16 cellular contexts compared by ENCODE assay signal in the genomic region with DNA sequence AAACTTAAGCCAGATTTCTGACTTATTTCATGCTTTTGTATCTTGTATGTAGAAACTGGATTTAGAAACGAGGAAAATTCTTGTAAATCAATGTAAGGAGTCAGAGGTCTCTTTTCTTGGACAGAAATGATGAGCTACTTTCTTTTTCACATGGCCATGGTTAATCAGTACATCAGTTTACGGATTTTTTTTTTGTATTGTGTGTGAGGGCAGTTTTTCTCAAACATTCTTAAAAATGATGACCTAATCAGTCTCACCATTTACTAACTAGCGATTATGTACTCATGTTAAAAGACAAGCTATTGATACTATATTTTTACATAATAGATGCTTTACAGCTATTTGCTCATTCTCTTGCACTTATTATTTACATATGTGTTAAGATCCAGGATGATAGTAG.
DNase-seq lines count a peak whose midpoint lies in the region; ATAC-seq, FAIRE-seq and TF ChIP-seq lines count a peak whose summit lies in the region.
"Had no signal": no experiment of that assay in that cellular context is flagged by ENCODE, and none has a peak within 500 bp of the region (broad histone marks: within the 10 kb centered on the region; RNA-seq: fewer than 3 reads in every experiment).

No MANE protein-coding gene starts in this region.

- H3K9me3 ChIP-seq in HepG2 (ENCODE audit: low read length) = no peaks in the 10 kb centered on the region
- H3K9me3 ChIP-seq in right lobe of liver = no peaks in the 10 kb centered on the region
- H3K9me3 ChIP-seq in esophagus muscularis mucosa = no peaks in the 10 kb centered on the region
- H3K9me3 ChIP-seq: BLaER1 had no signal

- peaks cover 2% of the 10 kb centered on the region for H3K27me3 Mint-ChIP-seq in glutamatergic neuron (ENCODE audit: unreplicated experiment)
- peaks cover 3% of the 10 kb centered on the region for H3K27me3 Mint-ChIP-seq in activated CD8-positive, alpha-beta T cell treated with anti-CD3 and anti-CD28 coated beads, Interleukin-2, amount 10 ng/mL, durations not matched to agents 7 days and 5 days (ENCODE audit: low read depth)

- no TSS peak for BruUV-seq in HepG2 (replicated peaks; lab: Mats Ljungman, UMichigan)

- peak overlapping the region; percentile 95 for H3K27ac Mint-ChIP-seq in glutamatergic neuron (ENCODE audit: unreplicated experiment)
- H3K27ac Mint-ChIP-seq in activated CD8-positive, alpha-beta T cell treated with anti-CD3 and anti-CD28 coated beads, Interleukin-2, amount 10 ng/mL, durations not matched to agents 7 days and 5 days = no peak overlapping the region
- H3K27ac Mint-ChIP-seq: CD14-positive monocyte; CD4-positive, alpha-beta memory T cell; H9 had no signal

- POLR2A ChIA-PET in HepG2 (lab: Yijun Ruan, JAX) = no interaction called here
- POLR2A ChIA-PET in activated CD8-positive, alpha-beta T cell treated with anti-CD3 and anti-CD28 coated beads, Interleukin-2, amount 10 ng/mL, durations not matched to agents 7 days and 5 days (lab: Charles Lee) = no interaction called here

- in situ Hi-C loops in HepG2 (cut with HindIII; ENCODE audit: extremely low pct_ligation_motif_present, low pct_unique_long_range_greater_than_20kb) = no loop called here

- H3K4me1 ChIP-seq in HepG2 (ENCODE audit: insufficient read depth, low read length) = no peaks in the 10 kb centered on the region
- H3K4me1 ChIP-seq in right lobe of liver = no peaks in the 10 kb centered on the region
- no peaks in the 10 kb centered on the region for H3K4me1 ChIP-seq in esophagus muscularis mucosa
- H3K4me1 ChIP-seq: BLaER1 had no signal

- H3K27ac ChIP-seq in HepG2 (ENCODE audit: extremely low read length, insufficient read depth, low read length) (no peak overlapping the region), right lobe of liver (no peak overlapping the region), esophagus muscularis mucosa (replicated peaks in 1 of 4) (no peak overlapping the region)
- H3K27ac ChIP-seq: 22Rv1, BLaER1 had no signal

- no peak overlapping the region for H3K4me2 ChIP-seq in HepG2 (ENCODE audit: low read depth, low read length)
- H3K4me2 ChIP-seq: BLaER1 had no signal

- H3K36me3 Mint-ChIP-seq in glutamatergic neuron (ENCODE audit: unreplicated experiment) = no peaks in the 10 kb centered on the region
- H3K36me3 Mint-ChIP-seq in activated CD8-positive, alpha-beta T cell treated with anti-CD3 and anti-CD28 coated beads, Interleukin-2, amount 10 ng/mL, durations not matched to agents 7 days and 5 days (ENCODE audit: low read depth) = no peaks in the 10 kb centered on the region
- H3K36me3 Mint-ChIP-seq: CD14-positive monocyte; CD4-positive, alpha-beta memory T cell had no signal

- peaks cover 2% of the 10 kb centered on the region for H3K9me3 Mint-ChIP-seq in glutamatergic neuron (ENCODE audit: unreplicated experiment)
- no peaks in the 10 kb centered on the region for H3K9me3 Mint-ChIP-seq in activated CD8-positive, alpha-beta T cell treated with anti-CD3 and anti-CD28 coated beads, Interleukin-2, amount 10 ng/mL, durations not matched to agents 7 days and 5 days (ENCODE audit: insufficient read depth)

- 17% methylated on average over 3 of the region's 3 CpGs for WGBS in HepG2 (ENCODE audit: low lambda C conversion rate)
- WGBS in right lobe of liver (ENCODE audit: insufficient coverage, low coverage, low lambda C conversion rate, missing lambda C conversion rate) = 48% methylated on average over 3 of the region's 3 CpGs
- 81% methylated on average over 3 of the region's 3 CpGs for WGBS in esophagus muscularis mucosa

- ATAC-seq in HepG2 (no peak), right lobe of liver (no peak), GM18867 (IDR thresholded peaks at IDR 0.05; ENCODE audit: unreplicated experiment) (no peak)
- ATAC-seq in activated CD8-positive, alpha-beta T cell treated with anti-CD3 and anti-CD28 coated beads, Interleukin-2, amount 10 ng/mL, durations not matched to agents 7 days and 5 days = no peak

- H2AFZ ChIP-seq in HepG2 (ENCODE audit: low read length) = no peak overlapping the region

- no peaks in the 10 kb centered on the region for H4K20me1 ChIP-seq in HepG2 (ENCODE audit: insufficient read depth, low read length)
- H4K20me1 ChIP-seq: BLaER1 had no signal

- no peak for TF ChIP-seq POLR2A in HepG2 (IDR thresholded peaks at IDR 0.05; ENCODE audit: insufficient read depth in 1 of 2, low read depth in 2 of 2, low read length in 2 of 2)
- TF ChIP-seq POLR2A in right lobe of liver (IDR thresholded peaks at IDR 0.05) = no peak
- TF ChIP-seq POLR2A in esophagus muscularis mucosa (IDR thresholded peaks at IDR 0.05; ENCODE audit: low read depth) = no peak

- no peak overlapping the region for H3K9ac ChIP-seq in HepG2 (ENCODE audit: insufficient read depth, low read depth, low read length)
- H3K9ac ChIP-seq: BLaER1 had no signal

- TF ChIP-seq CTCF in HepG2 (CRISPR knock-in tag; IDR thresholded peaks at IDR 0.05) (no peak), right lobe of liver (IDR thresholded peaks at IDR 0.05) (no peak), glutamatergic neuron (IDR thresholded peaks at IDR 0.05; ENCODE audit: partially characterized antibody, unreplicated experiment) (no peak), esophagus muscularis mucosa (IDR thresholded peaks at IDR 0.05) (no peak)

- TF ChIP-seq EP300 in HepG2 (IDR thresholded peaks at IDR 0.05; ENCODE audit: low read depth in 2 of 2, low read length in 2 of 2) (no peak), HepG2 (CRISPR knock-in tag; IDR thresholded peaks at IDR 0.05; ENCODE audit: borderline replicate concordance) (no peak), esophagus muscularis mucosa (IDR thresholded peaks at IDR 0.05) (no peak)

- H3K4me3 ChIP-seq in HepG2 (replicated peaks in 1 of 3; ENCODE audit: insufficient read depth in 1 of 3, low read depth in 2 of 3, low read length in 3 of 3) (no peak overlapping the region), right lobe of liver (no peak overlapping the region), esophagus muscularis mucosa (no peak overlapping the region)
- H3K4me3 ChIP-seq: BLaER1 had no signal

- intact Hi-C loops in HepG2 (cut with micrococcal nuclease; ENCODE audit: unreplicated experiment) (no loop called here), right lobe of liver (cut with DNase I) (no loop called here), esophagus muscularis mucosa (cut with DNase I) (no loop called here)

- DNase-seq in HepG2 (ENCODE audit: low spot score) = no peak
- DNase-seq in right lobe of liver = no peak
- peak; percentile 74 for DNase-seq in NCI-H69 (lab: John Stamatoyannopoulos, UW)
- no peak for DNase-seq in glutamatergic neuron
- no peak for DNase-seq in activated CD8-positive, alpha-beta T cell treated with anti-CD3 and anti-CD28 coated beads, Interleukin-2, amount 10 ng/mL, durations not matched to agents 7 days and 5 days
- no peak for DNase-seq in esophagus muscularis mucosa (ENCODE audit: extremely low spot score)
- DNase-seq: CD4-positive, alpha-beta memory T cell; DMS79 treated with DMSO at 0.1 percent for 48 hours; H9; KG1 had no signal

- CTCF ChIA-PET in HepG2 (lab: Yijun Ruan, JAX; ENCODE audit: low intra/inter-chr PET ratio, low total read pairs) = no interaction called here
- CTCF ChIA-PET in activated CD8-positive, alpha-beta T cell treated with anti-CD3 and anti-CD28 coated beads, Interleukin-2, amount 10 ng/mL, durations not matched to agents 7 days and 5 days (lab: Charles Lee) = interaction anchor here (0.7 kb wide), 1 partner anchor 1104 kb away, joined by 4 read pairs; no protein-coding TSS in a partner anchor

- no peaks in the 10 kb centered on the region for H3K79me2 ChIP-seq in HepG2 (ENCODE audit: insufficient read depth, low read length)

- FAIRE-seq in HepG2 (lab: Jason Lieb, UNC) = no peak
- FAIRE-seq: GM12891, H1 had no signal

- H3K4me3 Mint-ChIP-seq in glutamatergic neuron (ENCODE audit: unreplicated experiment) = peak overlapping the region; percentile 50
- H3K4me3 Mint-ChIP-seq in activated CD8-positive, alpha-beta T cell treated with anti-CD3 and anti-CD28 coated beads, Interleukin-2, amount 10 ng/mL, durations not matched to agents 7 days and 5 days = no peak overlapping the region
- H3K4me3 Mint-ChIP-seq: CD14-positive monocyte; CD4-positive, alpha-beta memory T cell; H9 had no signal

- H3K36me3 ChIP-seq in HepG2 (replicated peaks in 1 of 2; ENCODE audit: control insufficient read depth in 1 of 2, insufficient read depth in 2 of 2, low read length in 2 of 2) (no peaks in the 10 kb centered on the region), right lobe of liver (no peaks in the 10 kb centered on the region), esophagus muscularis mucosa (no peaks in the 10 kb centered on the region)
- H3K36me3 ChIP-seq: BLaER1 had no signal

- H3K27me3 ChIP-seq in HepG2 (ENCODE audit: control insufficient read depth in 1 of 2, insufficient read depth in 2 of 2, low read length in 2 of 2) (no peaks in the 10 kb centered on the region), right lobe of liver (no peaks in the 10 kb centered on the region), esophagus muscularis mucosa (no peaks in the 10 kb centered on the region)
- H3K27me3 ChIP-seq: BLaER1 had no signal

- no peak for TF ChIP-seq RAD21 in HepG2 (CRISPR knock-in tag; IDR thresholded peaks at IDR 0.05)

- peaks cover 33% of the 10 kb centered on the region for H3K4me1 Mint-ChIP-seq in glutamatergic neuron (ENCODE audit: low read depth, unreplicated experiment)
- H3K4me1 Mint-ChIP-seq in activated CD8-positive, alpha-beta T cell treated with anti-CD3 and anti-CD28 coated beads, Interleukin-2, amount 10 ng/mL, durations not matched to agents 7 days and 5 days (ENCODE audit: low read depth) = no peaks in the 10 kb centered on the region
- H3K4me1 Mint-ChIP-seq: CD14-positive monocyte; CD4-positive, alpha-beta memory T cell had no signal

TF ChIP-seq in HepG2, 621 proteins besides CTCF, POLR2A, EP300 and RAD21 (continues in another document):
- TF ChIP-seq ZNF251 (CRISPR knock-in tag; IDR thresholded peaks at IDR 0.05) = no peak
- peak; percentile 6 to 64; a peak in 3 of 4 replicates for TF ChIP-seq MAFK (conservative IDR thresholded peaks at IDR 0.05 in 1 of 2, IDR thresholded peaks at IDR 0.05 in 1 of 2; ENCODE audit: low read length in 2 of 2)
- no peak for TF ChIP-seq CHD2 (IDR thresholded peaks at IDR 0.05; ENCODE audit: low read depth, low read length)
- peak; percentile 45; the same call in 1 of the 2 replicates for TF ChIP-seq MAFF (IDR thresholded peaks at IDR 0.05; ENCODE audit: low read depth, low read length)
- TF ChIP-seq REL (CRISPR knock-in tag; conservative IDR thresholded peaks at IDR 0.05) = no peak
